ENCODE assay signal across 1 cellular context in the genomic region with DNA sequence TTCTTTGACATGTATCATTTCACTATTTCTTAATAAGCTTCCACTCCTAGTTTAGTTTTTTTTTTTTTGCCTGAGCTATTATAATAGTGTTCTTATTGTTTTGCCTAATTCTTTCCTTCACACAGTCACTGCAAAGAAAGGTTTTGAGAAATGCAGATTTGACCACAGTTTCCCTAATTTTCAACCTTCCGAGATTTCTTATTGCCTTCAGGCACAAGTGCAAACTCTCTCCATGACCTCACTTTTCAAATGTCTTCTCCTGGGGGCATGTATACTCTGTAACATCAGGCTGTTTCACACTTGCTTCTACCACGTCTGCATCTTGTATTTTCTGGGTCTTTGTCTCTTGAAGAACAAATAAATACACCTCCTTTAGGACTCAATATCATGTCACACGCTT.
TF ChIP-seq lines count a peak whose summit lies in the region.

No MANE protein-coding gene starts in this region.

TF ChIP-seq in H1, 55 proteins besides CTCF, POLR2A, EP300 and RAD21:
- TF ChIP-seq BCL11A (IDR thresholded peaks at IDR 0.05; ENCODE audit: low read depth in 2 of 2, low read length in 2 of 2) (no peak), TCF12 (IDR thresholded peaks at IDR 0.05; ENCODE audit: low read depth, low read length) (no peak), POLR2AphosphoS5 (IDR thresholded peaks at IDR 0.05; ENCODE audit: low read depth, low read length) (no peak), CTBP2 (IDR thresholded peaks at IDR 0.05; ENCODE audit: borderline replicate concordance, insufficient read depth, insufficient read length, low read length) (no peak), KDM4A (IDR thresholded peaks at IDR 0.05; ENCODE audit: low read depth, low read length, severe bottlenecking) (no peak)
- TF ChIP-seq, protein P1, sequence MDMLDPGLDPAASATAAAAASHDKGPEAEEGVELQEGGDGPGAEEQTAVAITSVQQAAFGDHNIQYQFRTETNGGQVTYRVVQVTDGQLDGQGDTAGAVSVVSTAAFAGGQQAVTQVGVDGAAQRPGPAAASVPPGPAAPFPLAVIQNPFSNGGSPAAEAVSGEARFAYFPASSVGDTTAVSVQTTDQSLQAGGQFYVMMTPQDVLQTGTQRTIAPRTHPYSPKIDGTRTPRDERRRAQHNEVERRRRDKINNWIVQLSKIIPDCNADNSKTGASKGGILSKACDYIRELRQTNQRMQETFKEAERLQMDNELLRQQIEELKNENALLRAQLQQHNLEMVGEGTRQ (IDR thresholded peaks at IDR 0.05; ENCODE audit: low read length) = no peak
